In genomic region chr5:174100490-174100889, GRCh38 we compare ENCODE assay signal across 20 cellular contexts. TPM values are rescaled to one million over a fixed set of nuclear protein-coding genes. Genes with fewer than 3 reads are reported as not detected.
DNase-seq lines count a peak whose midpoint lies in the region; ATAC-seq, FAIRE-seq and TF ChIP-seq lines count a peak whose summit lies in the region.
"Had no signal": no experiment of that assay in that cellular context is flagged by ENCODE, and none has a peak within 500 bp of the region (broad histone marks: within the 10 kb centered on the region; RNA-seq: fewer than 3 reads in every experiment).

No MANE protein-coding gene starts in this region.

- TF ChIP-seq POLR2A in HCT116 (IDR thresholded peaks at IDR 0.05; ENCODE audit: borderline replicate concordance, extremely low read depth, insufficient read depth, insufficient read length) = no peak

- TF ChIP-seq RAD21 in HCT116 (IDR thresholded peaks at IDR 0.05; ENCODE audit: low read depth) = no peak

- no peak overlapping the region for H2AFZ ChIP-seq in HCT116 (ENCODE audit: low read depth, low read length, poor library complexity, severe bottlenecking)

- H3K27me3 ChIP-seq in BLaER1 = no peaks in the 10 kb centered on the region
- no peaks in the 10 kb centered on the region for H3K27me3 ChIP-seq in HCT116 (ENCODE audit: insufficient read depth, low read length)
- no peaks in the 10 kb centered on the region for H3K27me3 ChIP-seq in mesendoderm (ENCODE audit: insufficient read depth, low read length, poor library complexity)

- no peaks in the 10 kb centered on the region for H3K79me1 ChIP-seq in mesendoderm (ENCODE audit: low read length)

- H3K9ac ChIP-seq in BLaER1 (no peak overlapping the region), HCT116 (ENCODE audit: low read length) (no peak overlapping the region), mesendoderm (ENCODE audit: low read length) (no peak overlapping the region)

- H3K4ac ChIP-seq in mesendoderm (ENCODE audit: low read depth, low read length) = no peak overlapping the region

- no peak overlapping the region for H3K27ac ChIP-seq in BLaER1
- H3K27ac ChIP-seq in HCT116 (ENCODE audit: low read depth, low read length) = no peak overlapping the region
- H3K27ac ChIP-seq in caudate nucleus (ENCODE audit: low read depth, low read length) = peak overlapping the region; percentile 11
- H3K27ac ChIP-seq in mesendoderm (ENCODE audit: low read depth, low read length) = no peak overlapping the region
- H3K27ac ChIP-seq: HL-60 had no signal

- H3K4me3 ChIP-seq in BLaER1 = no peak overlapping the region
- H3K4me3 ChIP-seq in HCT116 (replicated peaks in 1 of 2; ENCODE audit: low read depth in 1 of 2, low read length in 2 of 2) = no peak overlapping the region
- H3K4me3 ChIP-seq in mesendoderm (ENCODE audit: low read length) = no peak overlapping the region

- no peak overlapping the region for H3K18ac ChIP-seq in mesendoderm (ENCODE audit: low read length)

- peak overlapping the region; percentile 67 for H3K4me2 ChIP-seq in BLaER1
- no peak overlapping the region for H3K4me2 ChIP-seq in HCT116 (ENCODE audit: low read length)
- H3K4me2 ChIP-seq in mesendoderm (ENCODE audit: low read length) = no peak overlapping the region

- no peak for DNase-seq in HCT116 (ENCODE audit: low read depth, low spot score)
- peak in 2 of 61 donors; percentile 30 to 47 for DNase-seq in caudate nucleus (lab: John Stamatoyannopoulos, UW)
- peak; percentile 6 for DNase-seq in mesendoderm
- no peak for DNase-seq in NCI-H2196 (lab: John Stamatoyannopoulos, UW; ENCODE audit: unreplicated experiment)
- no peak for DNase-seq in urothelium cell line (ENCODE audit: low spot score)
- no peak for DNase-seq in dermis blood vessel endothelial cell
- DNase-seq: ACHN; CD8-positive, alpha-beta T cell; COR-L47; DMS79 treated with DMSO at 0.1 percent for 48 hours; EL; GOT3; HCEC 1CT had no signal

- H3K9me2 ChIP-seq in HCT116 (ENCODE audit: insufficient read depth) = no peaks in the 10 kb centered on the region

- no peak overlapping the region for H4K8ac ChIP-seq in mesendoderm (ENCODE audit: low read depth, low read length)

- no peak overlapping the region for H2BK5ac ChIP-seq in mesendoderm (ENCODE audit: low read length)

- ATAC-seq in HCT116 = peak; percentile 25; the same call in 1 of the 2 replicates
- ATAC-seq: CD8-positive, alpha-beta T cell had no signal

- FAIRE-seq in urothelium cell line (lab: Jason Lieb, UNC) = no peak
- FAIRE-seq: D721Med, G401.6, GM12891 had no signal

- peaks cover 14% of the 10 kb centered on the region; the same call in 1 of the 2 replicates for H4K20me1 ChIP-seq in BLaER1
- H4K20me1 ChIP-seq in HCT116 (ENCODE audit: insufficient read depth) = no peaks in the 10 kb centered on the region

- H2BK15ac ChIP-seq in mesendoderm (replicated peaks; ENCODE audit: low read depth) = no peak overlapping the region

- H3K56ac ChIP-seq in mesendoderm (ENCODE audit: low read length) = no peak overlapping the region

- RAD21 ChIA-PET in HCT116 (lab: Charles Lee; ENCODE audit: low non-redundant PET in 1 of 2, low total read pairs in 2 of 2, uncharacterized antibody in 2 of 2, unreplicated experiment in 2 of 2) = no interaction called here

- CTCF ChIA-PET in HCT116 (lab: Charles Lee) = interaction anchor here (1.0 kb wide), 1 partner anchor 211 kb away, joined by 4 read pairs; no protein-coding TSS in a partner anchor

- no peak overlapping the region for H3K23ac ChIP-seq in mesendoderm (ENCODE audit: low read length)

- no peak overlapping the region for H2AK5ac ChIP-seq in mesendoderm (ENCODE audit: low read length)

- TF ChIP-seq CTCF in HCT116 (IDR thresholded peaks at IDR 0.05 in 2 of 3, conservative IDR thresholded peaks at IDR 0.05 in 1 of 3; ENCODE audit: borderline replicate concordance in 1 of 3, insufficient read depth in 1 of 3, low read depth in 2 of 3, low read length in 2 of 3) = no peak

- BruUV-seq in HCT116 (replicated peaks; lab: Mats Ljungman, UMichigan) = no TSS peak

- H3K36me3 ChIP-seq in BLaER1 (no peaks in the 10 kb centered on the region), HCT116 (ENCODE audit: control insufficient read depth in 1 of 2, insufficient read depth in 2 of 2, low read length in 2 of 2) (no peaks in the 10 kb centered on the region), mesendoderm (ENCODE audit: control insufficient read depth, insufficient read depth, low read length) (no peaks in the 10 kb centered on the region)

- POLR2A ChIA-PET in HCT116 (lab: Charles Lee) = no interaction called here

- intact Hi-C loops in HCT116 (cut with micrococcal nuclease) = no loop called here

- no peak overlapping the region for H4K5ac ChIP-seq in mesendoderm (ENCODE audit: low read length)

- no peaks in the 10 kb centered on the region for H3K79me2 ChIP-seq in HCT116 (ENCODE audit: insufficient read depth, low read length)
- no peaks in the 10 kb centered on the region for H3K79me2 ChIP-seq in mesendoderm (ENCODE audit: control insufficient read depth, insufficient read depth, low read length)

- H3K4me1 ChIP-seq in BLaER1 = peaks cover 43% of the 10 kb centered on the region
- peaks cover 0 to 6% of the 10 kb centered on the region in 2 experiments; a peak in 1 of 4 replicates for H3K4me1 ChIP-seq in HCT116 (ENCODE audit: control insufficient read depth in 1 of 2, insufficient read depth in 2 of 2, low read length in 2 of 2)
- H3K4me1 ChIP-seq in mesendoderm (ENCODE audit: control insufficient read depth, low read depth, low read length) = no peaks in the 10 kb centered on the region

- no peak overlapping the region for H2BK120ac ChIP-seq in mesendoderm (ENCODE audit: low read depth, low read length)

- WGBS in mesendoderm (ENCODE audit: extremely low coverage, insufficient coverage, low lambda C conversion rate) = no CpG with 5 or more reads among the region's 5 CpGs

- H3K9me3 ChIP-seq in BLaER1 (no peaks in the 10 kb centered on the region), HCT116 (ENCODE audit: control insufficient read depth in 1 of 2, insufficient read depth in 1 of 2, low read depth in 1 of 2, low read length in 2 of 2) (no peaks in the 10 kb centered on the region)

TF ChIP-seq in HCT116, 20 proteins besides CTCF, POLR2A, EP300 and RAD21:
- TF ChIP-seq CEBPB (IDR thresholded peaks at IDR 0.05; ENCODE audit: low read depth) (no peak), FOSL1 (IDR thresholded peaks at IDR 0.05; ENCODE audit: low read depth) (no peak), SIN3A (IDR thresholded peaks at IDR 0.05; ENCODE audit: low read depth) (no peak)

RNA-seq across cellular contexts. Expression of gene NSG2, which starts 55.0 kb away (rescaled TPM):
- total RNA-seq in HCT116 (2021; ENCODE audit: unreplicated experiment) (not detected), dermis blood vessel endothelial cell (0.05 TPM in 1 of 2 replicates, not detected in the other)
- polyA plus RNA-seq in HCT116 (2012) = not detected in 2 replicates
- polyA plus RNA-seq in mesendoderm (2013, experiment 1 of 2) = 0.11 TPM
- 0.11 TPM for polyA plus RNA-seq in mesendoderm (2013, experiment 2 of 2)
- total RNA-seq: A172; CD8-positive, alpha-beta T cell had no signal
- polyA plus RNA-seq: CD14-positive monocyte had no signal
